In the genomic region with DNA sequence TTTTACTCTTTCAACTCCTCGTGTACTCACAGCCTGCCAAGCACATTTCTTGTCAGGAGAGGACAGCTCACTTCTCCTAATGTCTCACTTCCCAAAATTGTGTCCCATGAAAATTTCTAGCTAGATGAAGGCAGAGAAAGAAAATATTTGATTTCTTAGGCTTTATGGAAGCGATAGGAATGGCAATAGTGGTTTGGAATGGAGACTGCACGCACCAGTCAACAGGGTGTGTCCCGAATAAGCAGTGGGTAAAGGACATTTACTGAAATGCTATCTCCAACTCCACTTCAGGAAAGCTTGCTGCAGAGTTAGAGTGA, we compare ENCODE assay signal across 8 cellular contexts. TPM values are rescaled to one million over a fixed set of nuclear protein-coding genes. Genes with fewer than 3 reads are reported as not detected.
DNase-seq lines count a peak whose midpoint lies in the region; ATAC-seq, FAIRE-seq and TF ChIP-seq lines count a peak whose summit lies in the region.

No MANE protein-coding gene starts in this region.

- peaks cover 0 to under 1% (median 0%) of the 10 kb centered on the region in 3 donors for H3K9me3 ChIP-seq in adrenal gland (replicated peaks in 1 of 3)
- no peaks in the 10 kb centered on the region for H3K9me3 ChIP-seq in HepG2 (ENCODE audit: low read length)
- no peaks in the 10 kb centered on the region for H3K9me3 ChIP-seq in thyroid gland

- TF ChIP-seq RAD21 in HepG2 (CRISPR knock-in tag; IDR thresholded peaks at IDR 0.05): no peak

- peak overlapping the region; percentile 87 for H3K27ac Mint-ChIP-seq in activated CD4-positive, alpha-beta T cell treated with anti-CD3 and anti-CD28 coated beads, Interleukin-2, amount 10 ng/mL, durations not matched to agents 7 days and 5 days

- H3K27me3 ChIP-seq in adrenal gland (no peaks in the 10 kb centered on the region), HepG2 (ENCODE audit: control insufficient read depth in 1 of 2, insufficient read depth in 2 of 2, low read length in 2 of 2) (no peaks in the 10 kb centered on the region; a peak in 1 of 5 replicates), thyroid gland (no peaks in the 10 kb centered on the region)

- peak overlapping the region in 2 of 5 donors; percentile 58 to 70 for H3K27ac ChIP-seq in adrenal gland
- H3K27ac ChIP-seq in HepG2 (ENCODE audit: extremely low read length, insufficient read depth, low read length): no peak overlapping the region
- H3K27ac ChIP-seq in thyroid gland: peak overlapping the region in 1 of 3 donors; percentile 45

- H2AFZ ChIP-seq in HepG2 (ENCODE audit: low read length): peak overlapping the region; percentile 98

- H3K27me3 Mint-ChIP-seq in activated CD4-positive, alpha-beta T cell treated with anti-CD3 and anti-CD28 coated beads, Interleukin-2, amount 10 ng/mL, durations not matched to agents 7 days and 5 days: peaks cover 10% of the 10 kb centered on the region

- H3K36me3 ChIP-seq in adrenal gland (replicated peaks in 1 of 2) (peaks cover 0 to 27% of the 10 kb centered on the region in 2 donors), HepG2 (replicated peaks in 1 of 2; ENCODE audit: control insufficient read depth in 1 of 2, insufficient read depth in 2 of 2, low read length in 2 of 2) (peaks cover 3 to 16% of the 10 kb centered on the region in 2 experiments; a peak in 3 of 5 replicates), thyroid gland (peaks cover 27 to 31% of the 10 kb centered on the region in 2 donors)

- POLR2A ChIA-PET in activated CD4-positive, alpha-beta T cell treated with anti-CD3 and anti-CD28 coated beads, Interleukin-2, amount 10 ng/mL, durations not matched to agents 7 days and 5 days (lab: Charles Lee): no interaction called here
- POLR2A ChIA-PET in HepG2 (lab: Yijun Ruan, JAX): interaction anchor here (0.7 to 1.6 kb wide), 3 partner anchors 20 to 117 kb away, joined by 3 to 5 read pairs (median 3); a partner anchor contains a TSS

- H4K20me1 ChIP-seq in HepG2 (ENCODE audit: insufficient read depth, low read length): no peaks in the 10 kb centered on the region

- CTCF ChIA-PET in activated CD4-positive, alpha-beta T cell treated with anti-CD3 and anti-CD28 coated beads, Interleukin-2, amount 10 ng/mL, durations not matched to agents 7 days and 5 days (lab: Charles Lee): interaction anchor here (2.3 kb wide), 1 partner anchor 23 kb away, joined by 4 read pairs; no protein-coding TSS in a partner anchor
- CTCF ChIA-PET in HepG2 (lab: Yijun Ruan, JAX; ENCODE audit: low intra/inter-chr PET ratio, low total read pairs): no interaction called here

- H3K9me3 Mint-ChIP-seq in activated CD4-positive, alpha-beta T cell treated with anti-CD3 and anti-CD28 coated beads, Interleukin-2, amount 10 ng/mL, durations not matched to agents 7 days and 5 days: peaks cover 42% of the 10 kb centered on the region

- no peak for ATAC-seq in HepG2
- ATAC-seq in HG03354 (IDR thresholded peaks at IDR 0.05; ENCODE audit: poor library complexity, severe bottlenecking, unreplicated experiment): no peak

- peak overlapping the region; percentile 85 for H3K4me2 ChIP-seq in HepG2 (ENCODE audit: low read depth, low read length)

- peaks cover 17% of the 10 kb centered on the region for H3K4me1 Mint-ChIP-seq in activated CD4-positive, alpha-beta T cell treated with anti-CD3 and anti-CD28 coated beads, Interleukin-2, amount 10 ng/mL, durations not matched to agents 7 days and 5 days

- H3K79me2 ChIP-seq in HepG2 (ENCODE audit: insufficient read depth, low read length): peaks cover 4% of the 10 kb centered on the region

- peak overlapping the region; percentile 87 for H3K4me3 Mint-ChIP-seq in activated CD4-positive, alpha-beta T cell treated with anti-CD3 and anti-CD28 coated beads, Interleukin-2, amount 10 ng/mL, durations not matched to agents 7 days and 5 days

- peaks cover 49% of the 10 kb centered on the region for H3K36me3 Mint-ChIP-seq in activated CD4-positive, alpha-beta T cell treated with anti-CD3 and anti-CD28 coated beads, Interleukin-2, amount 10 ng/mL, durations not matched to agents 7 days and 5 days (ENCODE audit: low read depth)

- no peak for FAIRE-seq in HepG2 (lab: Jason Lieb, UNC)

- TF ChIP-seq CTCF in adrenal gland (IDR thresholded peaks at IDR 0.05) (no peak), HepG2 (CRISPR knock-in tag; IDR thresholded peaks at IDR 0.05) (no peak), thyroid gland (IDR thresholded peaks at IDR 0.05) (no peak)

- TF ChIP-seq POLR2A in adrenal gland (IDR thresholded peaks at IDR 0.05) (no peak), HepG2 (IDR thresholded peaks at IDR 0.05; ENCODE audit: insufficient read depth in 1 of 2, low read depth in 2 of 2, low read length in 2 of 2) (0 out of 4 replicates have a peak, but pooled peaks of 1 of the 2 experiments have one; percentile 23), thyroid gland (IDR thresholded peaks at IDR 0.05) (no peak)

- WGBS in adrenal gland, 4 donors: 42 to 45% (median 44%) methylated on average over 4 of the region's 4 CpGs
- 41% methylated on average over 4 of the region's 4 CpGs for WGBS in HepG2 (ENCODE audit: low lambda C conversion rate)
- 45 to 46% methylated on average over 4 of the region's 4 CpGs for WGBS in thyroid gland, 2 donors

- DNase-seq in activated CD4-positive, alpha-beta T cell treated with anti-CD3 and anti-CD28 coated beads, Interleukin-2, amount 10 ng/mL, durations not matched to agents 7 days and 5 days: no peak
- no peak for DNase-seq in activated CD4-positive, alpha-beta T cell treated with anti-CD3 and anti-CD28 coated beads for 1 hour
- DNase-seq in adrenal gland (no peak), HepG2 (ENCODE audit: low spot score) (no peak), thyroid gland (no peak), NOMO-1 treated with DMSO at 0.1 percent for 48 hours (lab: John Stamatoyannopoulos, UW; ENCODE audit: unreplicated experiment) (no peak)
- no peak for DNase-seq in stimulated activated naive CD4-positive, alpha-beta T cell treated with Interleukin-2 at 50 U/mL for 16 hours (lab: John Stamatoyannopoulos, UW)

- peak overlapping the region; percentile 75 for H3K9ac ChIP-seq in HepG2 (ENCODE audit: insufficient read depth, low read depth, low read length)

- intact Hi-C loops in adrenal gland (cut with DNase I) (no loop called here), HepG2 (cut with micrococcal nuclease; ENCODE audit: unreplicated experiment) (loop anchor here (2.0 kb wide), 1 partner anchor 74 kb away; a partner anchor contains a TSS), thyroid gland (cut with DNase I) (no loop called here)

- no peak for TF ChIP-seq EP300 in HepG2 (IDR thresholded peaks at IDR 0.05; ENCODE audit: low read depth in 2 of 2, low read length in 2 of 2)
- TF ChIP-seq EP300 in HepG2 (CRISPR knock-in tag; IDR thresholded peaks at IDR 0.05; ENCODE audit: borderline replicate concordance): no peak

- no TSS peak for BruUV-seq in HepG2 (replicated peaks; lab: Mats Ljungman, UMichigan)

- peak overlapping the region; percentile 9 to 89 (median 36) for H3K4me3 ChIP-seq in adrenal gland
- H3K4me3 ChIP-seq in HepG2 (replicated peaks in 1 of 3; ENCODE audit: insufficient read depth in 1 of 3, low read depth in 2 of 3, low read length in 3 of 3): peak overlapping the region; percentile 88 to 97 (median 91)
- peak overlapping the region in 2 of 3 donors; percentile 80 to 91 for H3K4me3 ChIP-seq in thyroid gland (replicated peaks in 1 of 3)

- H3K4me1 ChIP-seq in adrenal gland (replicated peaks in 1 of 2): peaks cover 0 to 5% of the 10 kb centered on the region in 2 donors
- peaks cover 16% of the 10 kb centered on the region; the same call in 1 of the 2 replicates for H3K4me1 ChIP-seq in HepG2 (ENCODE audit: insufficient read depth, low read length)
- no peaks in the 10 kb centered on the region for H3K4me1 ChIP-seq in thyroid gland

- in situ Hi-C loops in HepG2 (cut with HindIII; ENCODE audit: extremely low pct_ligation_motif_present, low pct_unique_long_range_greater_than_20kb): no loop called here

RNA-seq across cellular contexts. Expression of a gene that starts 0.3 kb away (rescaled TPM):
- 1 to 10 TPM; 2.8 to 3.7 TPM for total RNA-seq in activated CD4-positive, alpha-beta T cell treated with anti-CD3 and anti-CD28 coated beads, Interleukin-2, amount 10 ng/mL, durations not matched to agents 7 days and 5 days
- total RNA-seq in adrenal gland (1 to 10 TPM; 2.3 to 8.3 (median 4.4) TPM), HepG2 (2016; rRNA removed; fragmentation: Illumina TruSeq; extraction: Trizol) (6.1 and 6.2 TPM in 2 replicates), thyroid gland (1 to 10 TPM; 3.3 to 7.0 (median 5.0) TPM)
- polyA plus RNA-seq in adrenal gland (1 to 10 TPM; 4.1 to 7.8 (median 4.5) TPM), HepG2 (2011; rRNA removed) (2.2 TPM in 2 replicates)
- 3.1 and 3.3 TPM in 2 replicates for total RNA-seq in HepG2 (2016; cell fraction: cytosol; rRNA removed; fragmentation: Illumina TruSeq; extraction: Trizol; ENCODE audit: low read depth)
- total RNA-seq in HepG2 (2016; cell fraction: insoluble cytoplasmic fraction; rRNA removed; fragmentation: Illumina TruSeq; extraction: Trizol): 6.0 and 7.2 TPM in 2 replicates
- total RNA-seq in HepG2 (2016; cell fraction: membrane; rRNA removed; fragmentation: Illumina TruSeq; extraction: Trizol): 5.8 and 6.4 TPM in 2 replicates
- total RNA-seq in HepG2 (2016; cell fraction: nucleus; rRNA removed; fragmentation: Illumina TruSeq; extraction: Trizol): 3.9 and 4.8 TPM in 2 replicates
- 1.1 and 3.2 TPM in 2 replicates for polyA plus RNA-seq in HepG2 (2011; cell fraction: cytosol; rRNA removed)
- polyA plus RNA-seq in HepG2 (2011; cell fraction: nucleus; rRNA removed): 2.9 and 3.3 TPM in 2 replicates
- 2.9 and 3.4 TPM in 2 replicates for polyA plus RNA-seq in HepG2 (2012)
- 0.82 and 1.3 TPM in 2 replicates for polyA plus RNA-seq in HepG2 (2016; cell fraction: cytosol; fragmentation: Illumina TruSeq; extraction: Trizol; ENCODE audit: low read depth)
- polyA plus RNA-seq in HepG2 (2016; cell fraction: insoluble cytoplasmic fraction; fragmentation: Illumina TruSeq; extraction: Trizol; ENCODE audit: low read depth): 4.0 and 4.9 TPM in 2 replicates
- 0.93 and 1.3 TPM in 2 replicates for polyA plus RNA-seq in HepG2 (2016; cell fraction: membrane; fragmentation: Illumina TruSeq; extraction: Trizol; ENCODE audit: low read depth)
- 6.0 and 8.8 TPM in 2 replicates for polyA plus RNA-seq in HepG2 (2016; cell fraction: nucleus; fragmentation: Illumina TruSeq; extraction: Trizol; ENCODE audit: insufficient read depth, low read depth)
- polyA minus RNA-seq in HepG2 (2011; rRNA and poly(A)+ RNA removed; ENCODE audit: low replicate concordance): 1.6 and 3.2 TPM in 2 replicates
- 1.1 and 1.3 TPM in 2 replicates for polyA minus RNA-seq in HepG2 (2011; cell fraction: cytosol; rRNA and poly(A)+ RNA removed)
- 4.0 and 7.8 TPM in 2 replicates for polyA minus RNA-seq in HepG2 (2011; cell fraction: nucleus; rRNA and poly(A)+ RNA removed)

RNA-seq across cellular contexts. Expression of a gene that starts 22.1 kb away (rescaled TPM):
- 1 to 10 TPM; 4.5 to 5.5 TPM for total RNA-seq in activated CD4-positive, alpha-beta T cell treated with anti-CD3 and anti-CD28 coated beads, Interleukin-2, amount 10 ng/mL, durations not matched to agents 7 days and 5 days
- total RNA-seq in adrenal gland: 1 to 10 TPM; 1.4 to 6.1 (median 4.7) TPM
- polyA plus RNA-seq in adrenal gland: 1 to 10 TPM; 3.0 to 3.5 (median 3.2) TPM
- 5.5 and 6.0 TPM in 2 replicates for total RNA-seq in HepG2 (2016; rRNA removed; fragmentation: Illumina TruSeq; extraction: Trizol)
- 1.1 and 1.6 TPM in 2 replicates for total RNA-seq in HepG2 (2016; cell fraction: cytosol; rRNA removed; fragmentation: Illumina TruSeq; extraction: Trizol; ENCODE audit: low read depth)
- 4.5 and 5.1 TPM in 2 replicates for total RNA-seq in HepG2 (2016; cell fraction: insoluble cytoplasmic fraction; rRNA removed; fragmentation: Illumina TruSeq; extraction: Trizol)
- 2.8 and 3.3 TPM in 2 replicates for total RNA-seq in HepG2 (2016; cell fraction: membrane; rRNA removed; fragmentation: Illumina TruSeq; extraction: Trizol)
- total RNA-seq in HepG2 (2016; cell fraction: nucleus; rRNA removed; fragmentation: Illumina TruSeq; extraction: Trizol): 5.5 and 6.0 TPM in 2 replicates
- polyA plus RNA-seq in HepG2 (2011; rRNA removed): 2.4 TPM in 2 replicates
- 0.86 and 1.4 TPM in 2 replicates for polyA plus RNA-seq in HepG2 (2011; cell fraction: cytosol; rRNA removed)
- polyA plus RNA-seq in HepG2 (2011; cell fraction: nucleus; rRNA removed): 2.3 and 3.8 TPM in 2 replicates
- 1.7 and 2.8 TPM in 2 replicates for polyA plus RNA-seq in HepG2 (2012)
- 0.20 and 0.24 TPM in 2 replicates for polyA plus RNA-seq in HepG2 (2016; cell fraction: cytosol; fragmentation: Illumina TruSeq; extraction: Trizol; ENCODE audit: low read depth)
- 3.5 and 4.2 TPM in 2 replicates for polyA plus RNA-seq in HepG2 (2016; cell fraction: insoluble cytoplasmic fraction; fragmentation: Illumina TruSeq; extraction: Trizol; ENCODE audit: low read depth)
- 0.80 and 1.0 TPM in 2 replicates for polyA plus RNA-seq in HepG2 (2016; cell fraction: membrane; fragmentation: Illumina TruSeq; extraction: Trizol; ENCODE audit: low read depth)
- polyA plus RNA-seq in HepG2 (2016; cell fraction: nucleus; fragmentation: Illumina TruSeq; extraction: Trizol; ENCODE audit: insufficient read depth, low read depth): 8.9 TPM in 2 replicates
- polyA minus RNA-seq in HepG2 (2011; rRNA and poly(A)+ RNA removed; ENCODE audit: low replicate concordance): 1.9 and 4.8 TPM in 2 replicates
- 1.1 and 2.4 TPM in 2 replicates for polyA minus RNA-seq in HepG2 (2011; cell fraction: cytosol; rRNA and poly(A)+ RNA removed)
- polyA minus RNA-seq in HepG2 (2011; cell fraction: nucleus; rRNA and poly(A)+ RNA removed): 4.6 and 5.7 TPM in 2 replicates
- 1 to 10 TPM; 4.6 to 8.0 (median 5.2) TPM for total RNA-seq in thyroid gland

RNA-seq across cellular contexts. Expression of a gene that starts 27.0 kb away (rescaled TPM):
- under 1 TPM in 1 of 2 experiments, not detected in 1; 0.25 TPM for total RNA-seq in activated CD4-positive, alpha-beta T cell treated with anti-CD3 and anti-CD28 coated beads, Interleukin-2, amount 10 ng/mL, durations not matched to agents 7 days and 5 days
- total RNA-seq in adrenal gland (1 to 10 TPM; 1.6 to 8.8 (median 6.1) TPM), HepG2 (2016; rRNA removed; fragmentation: Illumina TruSeq; extraction: Trizol) (4.8 and 5.6 TPM in 2 replicates), thyroid gland (10 to 100 TPM in 2 of 4 donors, 1 to 10 TPM in 2; 5.1 to 10.6 (median 10.0) TPM)
- polyA plus RNA-seq in adrenal gland (1 to 10 TPM; 4.9 to 6.6 (median 4.9) TPM), HepG2 (2011; rRNA removed) (2.0 and 2.2 TPM in 2 replicates)
- total RNA-seq in HepG2 (2016; cell fraction: cytosol; rRNA removed; fragmentation: Illumina TruSeq; extraction: Trizol; ENCODE audit: low read depth): 0.61 and 0.79 TPM in 2 replicates
- total RNA-seq in HepG2 (2016; cell fraction: insoluble cytoplasmic fraction; rRNA removed; fragmentation: Illumina TruSeq; extraction: Trizol): 4.7 and 7.0 TPM in 2 replicates
- total RNA-seq in HepG2 (2016; cell fraction: membrane; rRNA removed; fragmentation: Illumina TruSeq; extraction: Trizol): 2.3 and 3.2 TPM in 2 replicates
- 4.8 and 4.9 TPM in 2 replicates for total RNA-seq in HepG2 (2016; cell fraction: nucleus; rRNA removed; fragmentation: Illumina TruSeq; extraction: Trizol)
- 0.64 and 1.9 TPM in 2 replicates for polyA plus RNA-seq in HepG2 (2011; cell fraction: cytosol; rRNA removed)
- polyA plus RNA-seq in HepG2 (2011; cell fraction: nucleus; rRNA removed): 2.8 and 3.6 TPM in 2 replicates
- 2.2 and 2.8 TPM in 2 replicates for polyA plus RNA-seq in HepG2 (2012)
- 0.11 and 0.19 TPM in 2 replicates for polyA plus RNA-seq in HepG2 (2016; cell fraction: cytosol; fragmentation: Illumina TruSeq; extraction: Trizol; ENCODE audit: low read depth)
- 2.9 and 3.7 TPM in 2 replicates for polyA plus RNA-seq in HepG2 (2016; cell fraction: insoluble cytoplasmic fraction; fragmentation: Illumina TruSeq; extraction: Trizol; ENCODE audit: low read depth)
- 0.66 and 0.68 TPM in 2 replicates for polyA plus RNA-seq in HepG2 (2016; cell fraction: membrane; fragmentation: Illumina TruSeq; extraction: Trizol; ENCODE audit: low read depth)
- polyA plus RNA-seq in HepG2 (2016; cell fraction: nucleus; fragmentation: Illumina TruSeq; extraction: Trizol; ENCODE audit: insufficient read depth, low read depth): 5.2 and 9.6 TPM in 2 replicates
- polyA minus RNA-seq in HepG2 (2011; rRNA and poly(A)+ RNA removed; ENCODE audit: low replicate concordance): 0.87 and 2.0 TPM in 2 replicates
- 0.99 and 1.8 TPM in 2 replicates for polyA minus RNA-seq in HepG2 (2011; cell fraction: cytosol; rRNA and poly(A)+ RNA removed)
- 4.5 and 11.2 TPM in 2 replicates for polyA minus RNA-seq in HepG2 (2011; cell fraction: nucleus; rRNA and poly(A)+ RNA removed)

RNA-seq across cellular contexts. Expression of a gene that starts 40.9 kb away (rescaled TPM):
- 1 to 10 TPM; 6.3 to 6.6 TPM for total RNA-seq in activated CD4-positive, alpha-beta T cell treated with anti-CD3 and anti-CD28 coated beads, Interleukin-2, amount 10 ng/mL, durations not matched to agents 7 days and 5 days
- total RNA-seq in adrenal gland (10 to 100 TPM in 3 of 8 donors, 1 to 10 TPM in 5; 2.6 to 18.8 (median 9.4) TPM), HepG2 (2016; rRNA removed; fragmentation: Illumina TruSeq; extraction: Trizol) (2.8 and 3.6 TPM in 2 replicates), thyroid gland (10 to 100 TPM in 3 of 4 donors, 1 to 10 TPM in 1; 8.7 to 20.8 (median 16.0) TPM)
- polyA plus RNA-seq in adrenal gland (10 to 100 TPM; 10.9 to 13.0 (median 12.0) TPM), HepG2 (2011; rRNA removed) (2.3 and 2.5 TPM in 2 replicates)
- 0.71 and 0.88 TPM in 2 replicates for total RNA-seq in HepG2 (2016; cell fraction: cytosol; rRNA removed; fragmentation: Illumina TruSeq; extraction: Trizol; ENCODE audit: low read depth)
- total RNA-seq in HepG2 (2016; cell fraction: insoluble cytoplasmic fraction; rRNA removed; fragmentation: Illumina TruSeq; extraction: Trizol): 2.6 and 3.2 TPM in 2 replicates
- total RNA-seq in HepG2 (2016; cell fraction: membrane; rRNA removed; fragmentation: Illumina TruSeq; extraction: Trizol): 1.9 and 2.9 TPM in 2 replicates
- 4.7 and 4.9 TPM in 2 replicates for total RNA-seq in HepG2 (2016; cell fraction: nucleus; rRNA removed; fragmentation: Illumina TruSeq; extraction: Trizol)
- 0.66 and 0.96 TPM in 2 replicates for polyA plus RNA-seq in HepG2 (2011; cell fraction: cytosol; rRNA removed)
- polyA plus RNA-seq in HepG2 (2011; cell fraction: nucleus; rRNA removed): 2.4 and 3.5 TPM in 2 replicates
- polyA plus RNA-seq in HepG2 (2012): 2.1 and 2.7 TPM in 2 replicates
- 0.25 and 0.43 TPM in 2 replicates for polyA plus RNA-seq in HepG2 (2016; cell fraction: cytosol; fragmentation: Illumina TruSeq; extraction: Trizol; ENCODE audit: low read depth)
- polyA plus RNA-seq in HepG2 (2016; cell fraction: insoluble cytoplasmic fraction; fragmentation: Illumina TruSeq; extraction: Trizol; ENCODE audit: low read depth): 2.1 and 3.0 TPM in 2 replicates
- polyA plus RNA-seq in HepG2 (2016; cell fraction: membrane; fragmentation: Illumina TruSeq; extraction: Trizol; ENCODE audit: low read depth): 0.54 and 0.83 TPM in 2 replicates
- polyA plus RNA-seq in HepG2 (2016; cell fraction: nucleus; fragmentation: Illumina TruSeq; extraction: Trizol; ENCODE audit: insufficient read depth, low read depth): 6.7 and 6.8 TPM in 2 replicates
- polyA minus RNA-seq in HepG2 (2011; rRNA and poly(A)+ RNA removed; ENCODE audit: low replicate concordance): 1.2 and 2.0 TPM in 2 replicates
- polyA minus RNA-seq in HepG2 (2011; cell fraction: cytosol; rRNA and poly(A)+ RNA removed): 0.88 and 1.8 TPM in 2 replicates
- polyA minus RNA-seq in HepG2 (2011; cell fraction: nucleus; rRNA and poly(A)+ RNA removed): 5.2 and 9.3 TPM in 2 replicates

RNA-seq across cellular contexts. Expression of a gene that starts 47.1 kb away (rescaled TPM):
- 1 to 10 TPM; 2.1 to 2.2 TPM for total RNA-seq in activated CD4-positive, alpha-beta T cell treated with anti-CD3 and anti-CD28 coated beads, Interleukin-2, amount 10 ng/mL, durations not matched to agents 7 days and 5 days
- total RNA-seq in adrenal gland: 1 to 10 TPM; 1.8 to 3.6 (median 2.8) TPM
- polyA plus RNA-seq in adrenal gland: 1 to 10 TPM; 1.1 to 2.7 (median 2.0) TPM
- 2.3 and 3.2 TPM in 2 replicates for total RNA-seq in HepG2 (2016; rRNA removed; fragmentation: Illumina TruSeq; extraction: Trizol)
- 0.20 and 0.44 TPM in 2 replicates for total RNA-seq in HepG2 (2016; cell fraction: cytosol; rRNA removed; fragmentation: Illumina TruSeq; extraction: Trizol; ENCODE audit: low read depth)
- total RNA-seq in HepG2 (2016; cell fraction: insoluble cytoplasmic fraction; rRNA removed; fragmentation: Illumina TruSeq; extraction: Trizol): 2.4 and 2.6 TPM in 2 replicates
- total RNA-seq in HepG2 (2016; cell fraction: membrane; rRNA removed; fragmentation: Illumina TruSeq; extraction: Trizol): 1.5 and 1.7 TPM in 2 replicates
- total RNA-seq in HepG2 (2016; cell fraction: nucleus; rRNA removed; fragmentation: Illumina TruSeq; extraction: Trizol): 2.0 and 2.3 TPM in 2 replicates
- polyA plus RNA-seq in HepG2 (2011; rRNA removed): 1.2 and 1.7 TPM in 2 replicates
- 0.55 and 0.69 TPM in 2 replicates for polyA plus RNA-seq in HepG2 (2011; cell fraction: cytosol; rRNA removed)
- 1.4 and 2.5 TPM in 2 replicates for polyA plus RNA-seq in HepG2 (2011; cell fraction: nucleus; rRNA removed)
- polyA plus RNA-seq in HepG2 (2012): 1.2 and 1.4 TPM in 2 replicates
- 0.06 and 0.10 TPM in 2 replicates for polyA plus RNA-seq in HepG2 (2016; cell fraction: cytosol; fragmentation: Illumina TruSeq; extraction: Trizol; ENCODE audit: low read depth)
- 0.89 and 1.1 TPM in 2 replicates for polyA plus RNA-seq in HepG2 (2016; cell fraction: insoluble cytoplasmic fraction; fragmentation: Illumina TruSeq; extraction: Trizol; ENCODE audit: low read depth)
- polyA plus RNA-seq in HepG2 (2016; cell fraction: membrane; fragmentation: Illumina TruSeq; extraction: Trizol; ENCODE audit: low read depth): 0.27 and 0.30 TPM in 2 replicates
- polyA plus RNA-seq in HepG2 (2016; cell fraction: nucleus; fragmentation: Illumina TruSeq; extraction: Trizol; ENCODE audit: insufficient read depth, low read depth): 4.6 and 4.8 TPM in 2 replicates
- 0.46 and 1.2 TPM in 2 replicates for polyA minus RNA-seq in HepG2 (2011; rRNA and poly(A)+ RNA removed; ENCODE audit: low replicate concordance)
- polyA minus RNA-seq in HepG2 (2011; cell fraction: cytosol; rRNA and poly(A)+ RNA removed): 0.70 and 1.4 TPM in 2 replicates
- 1.8 and 2.2 TPM in 2 replicates for polyA minus RNA-seq in HepG2 (2011; cell fraction: nucleus; rRNA and poly(A)+ RNA removed)
- total RNA-seq in thyroid gland: 1 to 10 TPM; 2.6 to 4.9 (median 2.8) TPM

Comparison
In these comparisons a context has a peak if more than half of its experiments do, and no peak if none do; other contexts are left out.
1. H3K4me3 ChIP-seq: peak in every context shown above with its lines; median percentile 91 in HepG2; 86 in thyroid gland; 36 in adrenal gland.